In the genomic region with DNA sequence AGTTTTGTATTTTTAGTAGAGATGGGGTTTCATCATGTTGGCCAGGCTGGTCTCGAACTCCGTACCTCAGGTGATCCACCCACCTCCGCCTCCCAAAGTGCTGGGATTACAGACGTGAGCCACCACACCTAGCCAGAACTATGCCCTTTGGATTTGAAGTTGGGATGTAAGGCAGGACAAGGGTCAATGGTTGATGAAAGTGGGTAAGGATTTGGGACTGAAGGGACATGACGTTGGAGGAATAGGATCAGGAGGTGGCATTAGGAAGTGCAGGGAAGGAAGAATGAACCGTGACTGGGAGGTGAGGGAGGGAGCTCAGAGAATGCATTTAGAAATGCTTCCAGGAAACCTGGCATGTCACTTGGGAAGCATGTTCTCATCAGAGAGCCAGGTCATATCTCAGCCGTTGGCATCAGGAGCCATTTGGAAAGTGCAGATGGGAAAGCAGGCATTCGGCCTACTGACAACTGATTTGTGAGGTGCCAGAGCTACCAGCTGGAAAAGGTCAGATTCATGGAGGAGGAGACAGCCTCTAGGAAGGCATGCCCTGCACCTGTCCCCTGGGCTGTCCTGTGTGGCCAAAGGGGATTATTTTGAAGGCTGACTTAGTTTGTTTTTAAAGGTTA, we compare ENCODE assay signal across 11 cellular contexts. TPM values are rescaled to one million over a fixed set of nuclear protein-coding genes. Genes with fewer than 3 reads are reported as not detected.
A peak's percentile ranks its signal among the peaks of the same experiment; 100 is the strongest.
DNase-seq lines count a peak whose midpoint lies in the region; ATAC-seq and TF ChIP-seq lines count a peak whose summit lies in the region.
"Had no signal": no experiment of that assay in that cellular context is flagged by ENCODE, and none has a peak within 500 bp of the region (broad histone marks: within the 10 kb centered on the region; RNA-seq: fewer than 3 reads in every experiment).

No MANE protein-coding gene starts in this region.

- no peak overlapping the region for H3K27ac Mint-ChIP-seq in activated naive CD8-positive, alpha-beta T cell
- no peak overlapping the region for H3K27ac Mint-ChIP-seq in activated naive CD8-positive, alpha-beta T cell treated with anti-CD3 and anti-CD28 coated beads for 36 hours
- peak overlapping the region; percentile 29 for H3K27ac Mint-ChIP-seq in memory B cell

- H3K4me3 ChIP-seq in adrenal gland: no peak overlapping the region
- no peak overlapping the region for H3K4me3 ChIP-seq in uterus
- no peak overlapping the region for H3K4me3 ChIP-seq in mucosa of descending colon

- DNase-seq in activated naive CD8-positive, alpha-beta T cell treated with anti-CD3 and anti-CD28 coated beads for 36 hours: no peak
- DNase-seq in adrenal gland: peak in 6 of 7 donors; percentile 42 to 77 (median 52)
- DNase-seq in memory B cell (ENCODE audit: low spot score in 2 of 2): no peak
- DNase-seq in uterus: no peak
- no peak for DNase-seq in mucosa of descending colon
- no peak for DNase-seq in stimulated activated CD4-positive, alpha-beta T cell treated with anti-CD3 and anti-CD28 coated beads, Interleukin-4, amount 100 ng/mL, for 24 hours
- DNase-seq: AML-193; GF-D8; stimulated activated CD4-positive, alpha-beta T cell treated with anti-CD3 and anti-CD28 coated beads, Interleukin-12 subunit alpha, Interleukin-12 subunit beta, amount 100 ng/mL, for 4 hours had no signal

- WGBS in adrenal gland, 4 donors: 71 to 77% (median 74%) methylated on average over 8 of the region's 8 CpGs

- H3K4me1 Mint-ChIP-seq in activated naive CD8-positive, alpha-beta T cell (ENCODE audit: low read depth): peaks cover 39% of the 10 kb centered on the region
- peaks cover 27% of the 10 kb centered on the region for H3K4me1 Mint-ChIP-seq in activated naive CD8-positive, alpha-beta T cell treated with anti-CD3 and anti-CD28 coated beads for 36 hours
- H3K4me1 Mint-ChIP-seq in memory B cell: peaks cover 26% of the 10 kb centered on the region

- TF ChIP-seq CTCF in adrenal gland (IDR thresholded peaks at IDR 0.05): no peak
- no peak for TF ChIP-seq CTCF in uterus (IDR thresholded peaks at IDR 0.05)
- no peak for TF ChIP-seq CTCF in mucosa of descending colon (IDR thresholded peaks at IDR 0.05)

- peaks cover 1% of the 10 kb centered on the region for H3K27me3 Mint-ChIP-seq in activated naive CD8-positive, alpha-beta T cell
- H3K27me3 Mint-ChIP-seq in activated naive CD8-positive, alpha-beta T cell treated with anti-CD3 and anti-CD28 coated beads for 36 hours: peaks cover under 1% of the 10 kb centered on the region
- peaks cover 2% of the 10 kb centered on the region for H3K27me3 Mint-ChIP-seq in memory B cell

- H3K9me3 Mint-ChIP-seq in activated naive CD8-positive, alpha-beta T cell (ENCODE audit: low read depth): no peaks in the 10 kb centered on the region
- H3K9me3 Mint-ChIP-seq in activated naive CD8-positive, alpha-beta T cell treated with anti-CD3 and anti-CD28 coated beads for 36 hours: peaks cover 6% of the 10 kb centered on the region
- no peaks in the 10 kb centered on the region for H3K9me3 Mint-ChIP-seq in memory B cell

- no peaks in the 10 kb centered on the region for H3K36me3 ChIP-seq in adrenal gland (replicated peaks in 1 of 2)
- H3K36me3 ChIP-seq in uterus: no peaks in the 10 kb centered on the region
- no peaks in the 10 kb centered on the region for H3K36me3 ChIP-seq in mucosa of descending colon (ENCODE audit: low read depth)

- no peak for TF ChIP-seq POLR2A in adrenal gland (IDR thresholded peaks at IDR 0.05)
- no peak for TF ChIP-seq POLR2A in uterus (IDR thresholded peaks at IDR 0.05)

- no peaks in the 10 kb centered on the region for H3K9me3 ChIP-seq in adrenal gland (replicated peaks in 1 of 3)
- H3K9me3 ChIP-seq in uterus: no peaks in the 10 kb centered on the region
- H3K9me3 ChIP-seq in mucosa of descending colon: no peaks in the 10 kb centered on the region

- H3K4me3 Mint-ChIP-seq in activated naive CD8-positive, alpha-beta T cell: peak overlapping the region; percentile 59
- H3K4me3 Mint-ChIP-seq in activated naive CD8-positive, alpha-beta T cell treated with anti-CD3 and anti-CD28 coated beads for 36 hours: no peak overlapping the region
- H3K4me3 Mint-ChIP-seq in memory B cell: peak overlapping the region; percentile 71

- H3K27me3 ChIP-seq in adrenal gland: no peaks in the 10 kb centered on the region
- H3K27me3 ChIP-seq in uterus: no peaks in the 10 kb centered on the region

- ATAC-seq in memory B cell (ENCODE audit: low read depth) (no peak), mucosa of descending colon (no peak), HG02642 (IDR thresholded peaks at IDR 0.05; ENCODE audit: poor library complexity, unreplicated experiment) (no peak)

- peaks cover 14% of the 10 kb centered on the region for H3K36me3 Mint-ChIP-seq in activated naive CD8-positive, alpha-beta T cell
- H3K36me3 Mint-ChIP-seq in activated naive CD8-positive, alpha-beta T cell treated with anti-CD3 and anti-CD28 coated beads for 36 hours: peaks cover 15% of the 10 kb centered on the region
- peaks cover 16% of the 10 kb centered on the region for H3K36me3 Mint-ChIP-seq in memory B cell

- intact Hi-C loops in adrenal gland (cut with DNase I): no loop called here
- intact Hi-C loops in uterus (cut with DNase I; ENCODE audit: low total_unique reads): loop anchor here (5.0 kb wide), 1 partner anchor 107 kb away; a partner anchor contains a TSS
- intact Hi-C loops in mucosa of descending colon (cut with DNase I, micrococcal nuclease): loop anchor here in 1 of 2 donors (5.0 to 10.0 kb wide), 2 partner anchors 107 to 215 kb away; a partner anchor contains a TSS

- H3K4me1 ChIP-seq in adrenal gland (replicated peaks in 1 of 2): peaks cover 29 to 43% of the 10 kb centered on the region in 2 donors
- H3K4me1 ChIP-seq in uterus: peaks cover 5 to 9% of the 10 kb centered on the region in 2 donors
- H3K4me1 ChIP-seq in mucosa of descending colon (ENCODE audit: low read depth): peaks cover 4% of the 10 kb centered on the region

- H3K27ac ChIP-seq in adrenal gland: peak overlapping the region in 3 of 5 donors; percentile 7 to 50 (median 11)
- H3K27ac ChIP-seq in uterus: peak overlapping the region; percentile 98 to 99

RNA-seq across cellular contexts. Expression of a gene that starts 2.2 kb away (rescaled TPM):
- total RNA-seq in activated naive CD8-positive, alpha-beta T cell treated with anti-CD3 and anti-CD28 coated beads for 36 hours: 1 to 10 TPM; 6.0 to 8.7 TPM
- total RNA-seq in adrenal gland (10 to 100 TPM; 27.4 to 70.1 (median 40.4) TPM), uterus (100 to 1,000 TPM in 1 of 4 donors, 10 to 100 TPM in 3; 26.4 to 105 (median 49.2) TPM), mucosa of descending colon (10 to 100 TPM; 18.4 to 27.9 (median 22.7) TPM)
- polyA plus RNA-seq in adrenal gland: 10 to 100 TPM in 2 of 3 donors, 1 to 10 TPM in 1; 7.3 to 29.6 (median 14.6) TPM

Comparison
In these comparisons a context has a peak if more than half of its experiments do, and no peak if none do; other contexts are left out.
1. DNase-seq: peak in adrenal gland (6 of 7); none in activated naive CD8-positive, alpha-beta T cell treated with anti-CD3 and anti-CD28 coated beads for 36 hours (single experiment), memory B cell (0 of 2), uterus (0 of 2), mucosa of descending colon (0 of 3) and stimulated activated CD4-positive, alpha-beta T cell treated with anti-CD3 and anti-CD28 coated beads, Interleukin-4, amount 100 ng/mL, for 24 hours (single experiment).